In genomic region chr10:125169915-125170314, GRCh38 we compare ENCODE assay signal across 20 cellular contexts. TPM values are rescaled to one million over a fixed set of nuclear protein-coding genes. Genes with fewer than 3 reads are reported as not detected.
A peak's percentile ranks its signal among the peaks of the same experiment; 100 is the strongest.
DNase-seq lines count a peak whose midpoint lies in the region; ATAC-seq, FAIRE-seq and TF ChIP-seq lines count a peak whose summit lies in the region.
"Had no signal": no experiment of that assay in that cellular context is flagged by ENCODE, and none has a peak within 500 bp of the region (broad histone marks: within the 10 kb centered on the region; RNA-seq: fewer than 3 reads in every experiment).

No MANE protein-coding gene starts in this region.

- H3K4me1 ChIP-seq in GM23338 (ENCODE audit: insufficient read depth): 0 out of 2 replicates have a peak, but pooled peaks cover 4% of the 10 kb centered on the region
- no peaks in the 10 kb centered on the region for H3K4me1 ChIP-seq in mammary epithelial cell (ENCODE audit: insufficient read depth, low read length)
- H3K4me1 ChIP-seq in pancreas: no peaks in the 10 kb centered on the region
- H3K4me1 ChIP-seq: BE2C had no signal

- H3K4me3 Mint-ChIP-seq in GM23338 (no peak overlapping the region), type B pancreatic cell (no peak overlapping the region)
- H3K4me3 Mint-ChIP-seq: CD4-positive, CD25-positive, alpha-beta regulatory T cell; CD8-positive, alpha-beta memory T cell had no signal

- CTCF ChIA-PET in mammary epithelial cell (lab: Charles Lee; ENCODE audit: low non-redundant PET): no interaction called here

- H3K9me3 ChIP-seq in mammary epithelial cell (replicated peaks; ENCODE audit: insufficient read depth, low read length) (no peaks in the 10 kb centered on the region), pancreas (no peaks in the 10 kb centered on the region)
- H3K9me3 ChIP-seq: BE2C had no signal

- no peak for ATAC-seq in GM23338
- ATAC-seq in left lobe of liver: no peak
- ATAC-seq in pancreas: no peak

- H3K27ac ChIP-seq in GM23338 (ENCODE audit: low read depth): no peak overlapping the region
- H3K27ac ChIP-seq in VCaP: peak overlapping the region; percentile 40; the same call in 1 of the 2 replicates
- H3K27ac ChIP-seq in mammary epithelial cell (ENCODE audit: insufficient read depth, low read depth, low read length): no peak overlapping the region
- no peak overlapping the region for H3K27ac ChIP-seq in pancreas
- H3K27ac ChIP-seq: GM23248 had no signal

- H3K36me3 Mint-ChIP-seq in GM23338 (ENCODE audit: low read depth) (no peaks in the 10 kb centered on the region), type B pancreatic cell (no peaks in the 10 kb centered on the region)
- H3K36me3 Mint-ChIP-seq: CD8-positive, alpha-beta memory T cell had no signal

- no peaks in the 10 kb centered on the region for H3F3A ChIP-seq in GM23338 (replicated peaks; ENCODE audit: low read depth)

- H3K79me2 ChIP-seq in GM23338 (replicated peaks; ENCODE audit: insufficient read depth) (no peaks in the 10 kb centered on the region), mammary epithelial cell (ENCODE audit: insufficient read depth, low read length) (no peaks in the 10 kb centered on the region)

- no peak overlapping the region for H3K9ac ChIP-seq in mammary epithelial cell (ENCODE audit: insufficient read depth, low read length)
- H3K9ac ChIP-seq: GM23248 had no signal

- BruUV-seq in mammary epithelial cell (replicated peaks; lab: Mats Ljungman, UMichigan): no TSS peak

- H3K4me3 ChIP-seq in GM23338 (no peak overlapping the region), mammary epithelial cell (replicated peaks in 1 of 3; ENCODE audit: insufficient read depth in 1 of 3, low read depth in 2 of 3, low read length in 3 of 3) (no peak overlapping the region), pancreas (no peak overlapping the region)
- H3K4me3 ChIP-seq: GM23248 had no signal

- no peak for TF ChIP-seq CTCF in GM23338 (conservative IDR thresholded peaks at IDR 0.05; ENCODE audit: low read depth in 2 of 2)
- no peak for TF ChIP-seq CTCF in VCaP (conservative IDR thresholded peaks at IDR 0.05)
- no peak for TF ChIP-seq CTCF in type B pancreatic cell (conservative IDR thresholded peaks at IDR 0.05)
- no peak for TF ChIP-seq CTCF in mammary epithelial cell (conservative IDR thresholded peaks at IDR 0.05 in 1 of 2, IDR thresholded peaks at IDR 0.05 in 1 of 2; ENCODE audit: extremely low read depth in 1 of 2, insufficient read depth in 1 of 2, low read depth in 1 of 2, low read length in 2 of 2)
- no peak for TF ChIP-seq CTCF in pancreas (IDR thresholded peaks at IDR 0.05)

- peaks cover 11% of the 10 kb centered on the region for H3K4me1 Mint-ChIP-seq in GM23338
- H3K4me1 Mint-ChIP-seq in type B pancreatic cell (ENCODE audit: unreplicated experiment): peaks cover 10% of the 10 kb centered on the region
- H3K4me1 Mint-ChIP-seq: CD4-positive, CD25-positive, alpha-beta regulatory T cell; CD8-positive, alpha-beta memory T cell had no signal

- no peak for FAIRE-seq in pancreas (lab: Jason Lieb, UNC)
- FAIRE-seq: A204.1, D721Med, G401.6, GM12891, GM19239, H54 had no signal

- WGBS in mammary epithelial cell (ENCODE audit: low coverage, missing lambda C conversion rate): 83% methylated on average over 5 of the region's 5 CpGs
- 87 to 89% methylated on average over 5 of the region's 5 CpGs for WGBS in pancreas, 2 donors

- no peak for DNase-seq in GM23338 (ENCODE audit: low spot score)
- DNase-seq in left lobe of liver (ENCODE audit: low spot score): peak; percentile 23
- DNase-seq in type B pancreatic cell (ENCODE audit: extremely low spot score, unreplicated experiment): peak; percentile 32
- DNase-seq in mammary epithelial cell: no peak
- no peak for DNase-seq in pancreas
- DNase-seq: ACHN; BE2C; C1 segment of cervical spinal cord; CD4-positive, CD25-positive, alpha-beta regulatory T cell; CD8-positive, alpha-beta memory T cell; COR-L47; GM23248; HCEC 1CT had no signal

- no peaks in the 10 kb centered on the region for H3K9me2 ChIP-seq in GM23338 (ENCODE audit: insufficient read depth)

- in situ Hi-C loops in mammary epithelial cell (cut with MboI; ENCODE audit: low sequenced_read_pairs in 2 of 2): loop anchor here in 1 of 2 donors (25.0 kb wide), 1 partner anchor 467 kb away; no protein-coding TSS in a partner anchor

- intact Hi-C loops in mammary epithelial cell (cut with micrococcal nuclease): no loop called here
- intact Hi-C loops in pancreas (cut with DNase I): no loop called here

- H3K9me3 Mint-ChIP-seq in GM23338 (no peaks in the 10 kb centered on the region), type B pancreatic cell (no peaks in the 10 kb centered on the region)
- H3K9me3 Mint-ChIP-seq: CD8-positive, alpha-beta memory T cell had no signal

- peaks cover 2% of the 10 kb centered on the region for H3K27me3 Mint-ChIP-seq in GM23338 (ENCODE audit: insufficient read depth, low read depth, poor library complexity)
- H3K27me3 Mint-ChIP-seq in type B pancreatic cell: peaks cover 7% of the 10 kb centered on the region
- H3K27me3 Mint-ChIP-seq: CD4-positive, CD25-positive, alpha-beta regulatory T cell had no signal

- H2AFZ ChIP-seq in GM23338: 0 out of 2 replicates have a peak overlapping the region, but pooled peaks have one; percentile 32
- no peak overlapping the region for H2AFZ ChIP-seq in mammary epithelial cell (ENCODE audit: low read depth, low read length)
- H2AFZ ChIP-seq: GM23248 had no signal

- H3K36me3 ChIP-seq in GM23338 (ENCODE audit: insufficient read depth): no peaks in the 10 kb centered on the region
- no peaks in the 10 kb centered on the region for H3K36me3 ChIP-seq in mammary epithelial cell (ENCODE audit: insufficient read depth, low read length)
- H3K36me3 ChIP-seq in pancreas: no peaks in the 10 kb centered on the region
- H3K36me3 ChIP-seq: BE2C had no signal

- H3K4me2 ChIP-seq in GM23338 (no peak overlapping the region), mammary epithelial cell (ENCODE audit: insufficient read depth, low read depth, low read length) (no peak overlapping the region)

- dilution Hi-C loops in mammary epithelial cell (cut with HindIII; ENCODE audit: low sequenced_read_pairs): no loop called here

- H3K27me3 ChIP-seq in GM23338 (ENCODE audit: insufficient read depth): no peaks in the 10 kb centered on the region
- H3K27me3 ChIP-seq in mammary epithelial cell (ENCODE audit: insufficient read depth, low read length): no peaks in the 10 kb centered on the region
- no peaks in the 10 kb centered on the region for H3K27me3 ChIP-seq in pancreas
- H3K27me3 ChIP-seq: BE2C had no signal

- H4K20me1 ChIP-seq in GM23338 (replicated peaks; ENCODE audit: insufficient read depth) (no peaks in the 10 kb centered on the region), mammary epithelial cell (ENCODE audit: insufficient read depth, low read length) (no peaks in the 10 kb centered on the region)

- H3K27ac Mint-ChIP-seq in GM23338: no peak overlapping the region
- no peak overlapping the region for H3K27ac Mint-ChIP-seq in type B pancreatic cell
- H3K27ac Mint-ChIP-seq: CD8-positive, alpha-beta memory T cell had no signal

TF ChIP-seq in GM23338, 12 proteins besides CTCF, POLR2A, EP300 and RAD21 (continues in another document):
- no peak for TF ChIP-seq NANOG (IDR thresholded peaks at IDR 0.05; ENCODE audit: borderline replicate concordance)
- TF ChIP-seq POLR2AphosphoS5 (IDR thresholded peaks at IDR 0.05; ENCODE audit: low read depth): no peak
- no peak for TF ChIP-seq ZNF331 (CRISPR knock-in tag; IDR thresholded peaks at IDR 0.05; ENCODE audit: low read depth)

RNA-seq across cellular contexts. Expression of gene CTBP2, which starts 9.6 kb away (rescaled TPM):
- total RNA-seq in GM23338 (2014; rRNA removed; shearing (Covaris generic)): 233 and 265 TPM in 2 replicates
- polyA plus RNA-seq in GM23338 (2016; fragmentation: Nextera tagmentation; extraction: Ambion mirVana) (133 and 138 TPM in 2 replicates), mammary epithelial cell (141 TPM), pancreas (10 to 100 TPM; 21.4 to 22.2 TPM)
- total RNA-seq in left lobe of liver (5.8 TPM), type B pancreatic cell (ENCODE audit: low replicate concordance) (101 and 113 TPM in 2 replicates), mammary epithelial cell (100 to 1,000 TPM; 111 to 126 TPM), pancreas (10 to 100 TPM; 29.0 to 60.8 (median 32.4) TPM)
- polyA minus RNA-seq in mammary epithelial cell: 123 TPM

Comparison
In these comparisons a context has a peak if more than half of its experiments do, and no peak if none do; other contexts are left out.
1. DNase-seq: peak in left lobe of liver (single experiment) and type B pancreatic cell (single experiment); none in GM23338 (single experiment), mammary epithelial cell (single experiment) and pancreas (0 of 6).